Comparison of ENCODE assay signal across 21 cellular contexts in the genomic region with DNA sequence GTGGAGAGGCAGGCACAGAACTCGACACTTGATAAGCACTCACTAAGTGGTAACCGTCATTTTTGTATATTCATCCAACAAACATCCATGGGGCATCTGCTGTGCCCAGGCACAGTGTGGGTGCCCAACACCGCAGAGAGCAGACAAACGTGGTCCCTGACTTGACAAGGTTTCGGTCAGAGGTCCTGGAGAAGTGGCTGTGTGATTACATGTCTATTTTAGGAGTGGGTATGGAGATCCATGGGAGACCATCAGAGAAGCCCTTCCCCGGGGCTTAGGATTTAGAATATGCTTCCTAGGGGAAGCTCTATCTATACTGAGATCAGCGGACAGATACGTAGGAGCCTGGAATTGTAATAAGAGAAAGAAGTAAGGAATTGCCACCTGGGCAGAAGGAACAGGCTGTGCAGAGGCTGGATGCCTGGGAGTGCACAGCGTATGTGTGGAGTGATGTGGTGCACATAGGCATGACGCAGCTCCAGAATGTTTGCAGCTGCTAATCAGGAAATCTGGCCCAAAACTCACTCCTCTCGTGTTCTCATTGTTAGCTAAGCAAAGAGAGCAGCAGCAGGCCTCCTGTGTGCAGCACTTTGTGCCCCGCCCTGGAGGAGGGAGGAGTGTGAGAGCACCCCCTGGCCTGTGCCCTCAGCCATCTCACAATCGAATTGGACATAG.
"Had no signal": no experiment of that assay in that cellular context is flagged by ENCODE, and none has a peak within 500 bp of the region (broad histone marks: within the 10 kb centered on the region; RNA-seq: fewer than 3 reads in every experiment).

No MANE protein-coding gene starts in this region.

- H3K36me3 ChIP-seq: cardiac muscle cell, lower lobe of right lung, vagina had no signal

- H3K27me3 ChIP-seq: body of pancreas, cardiac muscle cell, foreskin keratinocyte, vagina had no signal

- DNase-seq: activated CD4-positive, alpha-beta memory T cell treated with anti-CD3 and anti-CD28 coated beads for 36 hours; activated CD4-positive, alpha-beta T cell treated with anti-CD3 and anti-CD28 coated beads for 4 hours; activated CD4-positive, CD25-positive, alpha-beta regulatory T cell; activated gamma-delta T cell treated with Interleukin-2 at 50 U/mL for 16 hours; anterior cingulate cortex; body of pancreas; cortex of kidney; foreskin keratinocyte; lower lobe of right lung; mesendoderm; mucosa of descending colon; occipital lobe; posterior cingulate gyrus; stimulated activated CD4-positive, alpha-beta T cell treated with anti-CD3 and anti-CD28 coated beads, Interleukin-2, amount 100 ng/mL, for 48 hours; stimulated activated CD8-positive, alpha-beta memory T cell treated with anti-CD3 and anti-CD28 coated beads, Interleukin-4, amount 100 ng/mL, for 48 hours; stimulated activated naive B cell treated with anti-CD40 and anti-IgM and Interleukin-4, amounts not matched to agents 10 μg/mL and 1 μg/mL and 100 μg/mL, for 72 hours had no signal

- H3K27ac ChIP-seq: body of pancreas, cardiac muscle cell, epithelial cell of prostate, foreskin keratinocyte, lower lobe of right lung, vagina had no signal

- H3K4me1 ChIP-seq: body of pancreas, foreskin keratinocyte, lower lobe of right lung, vagina had no signal

- H3K4me3 ChIP-seq: body of pancreas, cardiac muscle cell, lower lobe of right lung, mucosa of descending colon, vagina had no signal

- ATAC-seq: body of pancreas; foreskin keratinocyte; left lobe of liver; lower lobe of right lung; mucosa of descending colon; sciatic nerve; stimulated activated naive B cell treated with anti-CD40 and anti-IgM and Interleukin-4, amounts not matched to agents 10 μg/mL and 1 μg/mL and 100 μg/mL, for 72 hours had no signal

- H3K9me3 ChIP-seq: body of pancreas, lower lobe of right lung, mucosa of descending colon, vagina had no signal
